Comparison of ENCODE assay signal across 16 cellular contexts in genomic region chr4:160835789-160836188, GRCh38.
DNase-seq lines count a peak whose midpoint lies in the region; TF ChIP-seq lines count a peak whose summit lies in the region.
"Had no signal": no experiment of that assay in that cellular context is flagged by ENCODE, and none has a peak within 500 bp of the region (broad histone marks: within the 10 kb centered on the region; RNA-seq: fewer than 3 reads in every experiment).

No MANE protein-coding gene starts in this region.

- no peaks in the 10 kb centered on the region for H3K4me1 Mint-ChIP-seq in glutamatergic neuron (ENCODE audit: low read depth, unreplicated experiment)
- H3K4me1 Mint-ChIP-seq: stimulated activated naive CD8-positive, alpha-beta T cell treated with anti-CD3 and anti-CD28 coated beads, Interleukin-15, amount 100 ng/mL, for 72 hours had no signal

- H3K27me3 Mint-ChIP-seq in glutamatergic neuron (ENCODE audit: unreplicated experiment) = no peaks in the 10 kb centered on the region
- H3K27me3 Mint-ChIP-seq: dendritic cell treated with granulocyte-macrophage colony-stimulating factor and Interleukin-4, amounts not matched to agents 40 ng/mL and 50 ng/mL, for 4 days; stimulated activated naive CD8-positive, alpha-beta T cell treated with anti-CD3 and anti-CD28 coated beads, Interleukin-15, amount 100 ng/mL, for 72 hours had no signal

- in situ Hi-C loops in Caki2 (cut with HindIII; ENCODE audit: low pct_unique_long_range_greater_than_20kb, low sequenced_read_pairs) = no loop called here

- H3K27ac Mint-ChIP-seq in glutamatergic neuron (ENCODE audit: unreplicated experiment) = no peak overlapping the region
- H3K27ac Mint-ChIP-seq: dendritic cell treated with granulocyte-macrophage colony-stimulating factor and Interleukin-4, amounts not matched to agents 40 ng/mL and 50 ng/mL, for 4 days; stimulated activated naive CD8-positive, alpha-beta T cell treated with anti-CD3 and anti-CD28 coated beads, Interleukin-15, amount 100 ng/mL, for 72 hours had no signal

- DNase-seq in Caki2 (ENCODE audit: low read depth) (peak; percentile 43), HS-27A (ENCODE audit: low read depth) (peak; percentile 3), astrocyte of the hippocampus (ENCODE audit: low read depth, low spot score) (peak; percentile 20), kidney epithelial cell (ENCODE audit: low read depth) (peak; percentile 49), GF-D8 (lab: John Stamatoyannopoulos, UW) (no peak), OCI-M2 (lab: John Stamatoyannopoulos, UW; ENCODE audit: unreplicated experiment) (no peak), glutamatergic neuron (no peak), DMS114 treated with DMSO at 0.1 percent for 48 hours (lab: John Stamatoyannopoulos, UW; ENCODE audit: unreplicated experiment) (no peak)
- DNase-seq: activated effector memory CD4-positive, alpha-beta T cell treated with anti-CD3 and anti-CD28 coated beads, Interleukin-2, amount 50 U/mL, for 16 hours; Caco-2; HCEC 1CT; MM.1S; occipital lobe; stimulated activated naive CD8-positive, alpha-beta T cell treated with anti-CD3 and anti-CD28 coated beads, Interleukin-15, amount 100 ng/mL, for 72 hours had no signal

- TF ChIP-seq CTCF in kidney epithelial cell (IDR thresholded peaks at IDR 0.05; ENCODE audit: insufficient read depth, low read length, poor library complexity, severe bottlenecking) = no peak
- TF ChIP-seq CTCF in glutamatergic neuron (IDR thresholded peaks at IDR 0.05; ENCODE audit: partially characterized antibody, unreplicated experiment) = no peak

- H3K36me3 ChIP-seq in kidney epithelial cell (ENCODE audit: control insufficient read depth, insufficient read depth, low read length) = no peaks in the 10 kb centered on the region
- H3K36me3 ChIP-seq: ascending aorta had no signal

- H3K4me3 ChIP-seq in kidney epithelial cell (ENCODE audit: low read depth, low read length) = no peak overlapping the region
- H3K4me3 ChIP-seq: ascending aorta had no signal

- H3K4me3 Mint-ChIP-seq in glutamatergic neuron (ENCODE audit: unreplicated experiment) = no peak overlapping the region
- H3K4me3 Mint-ChIP-seq: dendritic cell treated with granulocyte-macrophage colony-stimulating factor and Interleukin-4, amounts not matched to agents 40 ng/mL and 50 ng/mL, for 4 days; stimulated activated naive CD8-positive, alpha-beta T cell treated with anti-CD3 and anti-CD28 coated beads, Interleukin-15, amount 100 ng/mL, for 72 hours had no signal

- no peaks in the 10 kb centered on the region for H3K9me3 Mint-ChIP-seq in glutamatergic neuron (ENCODE audit: unreplicated experiment)
- H3K9me3 Mint-ChIP-seq: dendritic cell treated with granulocyte-macrophage colony-stimulating factor and Interleukin-4, amounts not matched to agents 40 ng/mL and 50 ng/mL, for 4 days had no signal

- H3K36me3 Mint-ChIP-seq in glutamatergic neuron (ENCODE audit: unreplicated experiment) = no peaks in the 10 kb centered on the region

- H3K27me3 ChIP-seq in kidney epithelial cell (ENCODE audit: control insufficient read depth, insufficient read depth, low read length) = no peaks in the 10 kb centered on the region
- H3K27me3 ChIP-seq: ascending aorta had no signal

Comparison
In these comparisons a context has a peak if more than half of its experiments do, and no peak if none do; other contexts are left out.
1. DNase-seq: peak in Caki2 (single experiment), HS-27A (single experiment), astrocyte of the hippocampus (single experiment) and kidney epithelial cell (single experiment); none in GF-D8 (single experiment), OCI-M2 (single experiment), glutamatergic neuron (single experiment) and DMS114 treated with DMSO at 0.1 percent for 48 hours (single experiment).